Comparison of ENCODE assay signal across 24 cellular contexts in genomic region chr4:6107886-6108285, GRCh38.
"Had no signal": no experiment of that assay in that cellular context is flagged by ENCODE, and none has a peak within 500 bp of the region (broad histone marks: within the 10 kb centered on the region; RNA-seq: fewer than 3 reads in every experiment).

No MANE protein-coding gene starts in this region.

- H3K27ac ChIP-seq: breast epithelium, KMS-11, Peyer's patch, RWPE1, SJSA1 had no signal

- H3K4me1 ChIP-seq: breast epithelium, Peyer's patch, SJSA1 had no signal

- ATAC-seq: SK-N-SH treated with all-trans-retinoic acid at 6 μM for 48 hours, WTC11 had no signal

- H3K9me3 Mint-ChIP-seq: activated CD4-positive, alpha-beta T cell treated with anti-CD3 and anti-CD28 coated beads, Interleukin-2, amount 10 ng/mL, durations not matched to agents 24 days and 14 days; activated T-helper 2 cell treated with anti-CD3 and anti-CD28 coated beads, Interferon-gamma antibody, Interleukin-2, Interleukin-4, amounts not matched to agents 10 μg/mL and 5 μg/mL and 100 μg/mL, durations not matched to agents 14 hours and 24 hours and 36 hours; WTC11 had no signal

- H3K27me3 ChIP-seq: Peyer's patch, SJSA1 had no signal

- H3K36me3 Mint-ChIP-seq: activated naive CD4-positive, alpha-beta T cell treated with anti-CD3 and anti-CD28 coated beads, Interleukin-2, amount 50 U/mL, for 24 hours had no signal

- DNase-seq: activated CD4-positive, alpha-beta T cell treated with anti-CD3 and anti-CD28 coated beads, Interleukin-2, amount 10 ng/mL, durations not matched to agents 24 days and 14 days; activated CD4-positive, alpha-beta T cell treated with anti-CD3 and anti-CD28 coated beads, Interleukin-2, amount 50 U/mL, for 48 hours; activated CD4-positive, CD25-positive, alpha-beta regulatory T cell treated with anti-CD3 and anti-CD28 coated beads, Interleukin-2, amount 50 U/mL, for 72 hours; activated naive CD4-positive, alpha-beta T cell; activated T-cell treated with anti-CD3 and anti-CD28 coated beads for 4 hours; activated T-cell treated with anti-CD3 and anti-CD28 coated beads, Interleukin-2, amount 50 U/mL, for 48 hours; caudate nucleus; NCI-H1092; NCI-H1436; NCI-H1694 treated with DMSO at 0.1 percent for 48 hours; NCI-H2029 treated with DMSO at 0.1 percent for 48 hours; NCI-H446; NCI-H524; Peyer's patch; Right ventricle myocardium superior; SW 1271 had no signal

- H3K9me3 ChIP-seq: Peyer's patch, SJSA1 had no signal

- H3K4me1 Mint-ChIP-seq: activated CD4-positive, alpha-beta T cell treated with anti-CD3 and anti-CD28 coated beads, Interleukin-2, amount 10 ng/mL, durations not matched to agents 24 days and 14 days; activated naive CD4-positive, alpha-beta T cell treated with anti-CD3 and anti-CD28 coated beads, Interleukin-2, amount 50 U/mL, for 24 hours had no signal

- H3K27me3 Mint-ChIP-seq: activated CD4-positive, alpha-beta T cell treated with anti-CD3 and anti-CD28 coated beads, Interleukin-2, amount 10 ng/mL, durations not matched to agents 24 days and 14 days had no signal

- H3K4me3 ChIP-seq: breast epithelium, Peyer's patch, SJSA1 had no signal

- H3K4me3 Mint-ChIP-seq: activated CD4-positive, alpha-beta T cell treated with anti-CD3 and anti-CD28 coated beads, Interleukin-2, amount 10 ng/mL, durations not matched to agents 24 days and 14 days; activated naive CD4-positive, alpha-beta T cell treated with anti-CD3 and anti-CD28 coated beads, Interleukin-2, amount 50 U/mL, for 24 hours; WTC11 had no signal

- H3K36me3 ChIP-seq: breast epithelium, Peyer's patch, SJSA1 had no signal

- H3K27ac Mint-ChIP-seq: activated CD4-positive, alpha-beta T cell treated with anti-CD3 and anti-CD28 coated beads, Interleukin-2, amount 10 ng/mL, durations not matched to agents 24 days and 14 days; activated naive CD4-positive, alpha-beta T cell treated with anti-CD3 and anti-CD28 coated beads, Interleukin-2, amount 50 U/mL, for 24 hours; activated T-helper 2 cell treated with anti-CD3 and anti-CD28 coated beads, Interferon-gamma antibody, Interleukin-2, Interleukin-4, amounts not matched to agents 10 μg/mL and 5 μg/mL and 100 μg/mL, durations not matched to agents 14 hours and 24 hours and 36 hours; WTC11 had no signal
